In genomic region chr3:14143271-14143605, GRCh38 we compare ENCODE assay signal across 9 cellular contexts. TPM values are rescaled to one million over a fixed set of nuclear protein-coding genes. Genes with fewer than 3 reads are reported as not detected.
DNase-seq lines count a peak whose midpoint lies in the region; ATAC-seq and TF ChIP-seq lines count a peak whose summit lies in the region.
"Had no signal": no experiment of that assay in that cellular context is flagged by ENCODE, and none has a peak within 500 bp of the region (broad histone marks: within the 10 kb centered on the region; RNA-seq: fewer than 3 reads in every experiment).

No MANE protein-coding gene starts in this region.

- ATAC-seq in GM21619 (IDR thresholded peaks at IDR 0.05; ENCODE audit: unreplicated experiment) (no peak), HG03457 (IDR thresholded peaks at IDR 0.05; ENCODE audit: unreplicated experiment) (no peak), GM21737 (IDR thresholded peaks at IDR 0.05; ENCODE audit: unreplicated experiment) (no peak)

- CTCF ChIA-PET in activated naive CD4-positive, alpha-beta T cell treated with anti-CD3 and anti-CD28 coated beads for 36 hours (lab: Charles Lee), result interaction anchor here (0.8 to 1.2 kb wide), 2 partner anchors 18 to 247 kb away, joined by 3 to 4 read pairs; partner anchors contain the start of gene TMEM43

- no peaks in the 10 kb centered on the region for H3K27me3 Mint-ChIP-seq in activated naive CD4-positive, alpha-beta T cell treated with anti-CD3 and anti-CD28 coated beads for 36 hours (ENCODE audit: low read depth)

- no peak for DNase-seq in activated naive CD4-positive, alpha-beta T cell treated with anti-CD3 and anti-CD28 coated beads for 36 hours
- DNase-seq in activated naive CD4-positive, alpha-beta T cell (lab: John Stamatoyannopoulos, UW), result no peak
- DNase-seq in amniotic epithelial cell (ENCODE audit: low read depth) (peak; percentile 70), tibial nerve (ENCODE audit: low spot score in 2 of 2) (no peak)
- DNase-seq: BE2C had no signal

- H3K36me3 Mint-ChIP-seq in activated naive CD4-positive, alpha-beta T cell treated with anti-CD3 and anti-CD28 coated beads for 36 hours (ENCODE audit: low read depth), result peaks cover 23% of the 10 kb centered on the region

- H3K9ac ChIP-seq in liver (ENCODE audit: low read depth in 1 of 2, low read length in 2 of 2), result no peak overlapping the region

- TF ChIP-seq EP300 in tibial nerve (IDR thresholded peaks at IDR 0.05), result no peak

- no peak overlapping the region for H3K4me3 Mint-ChIP-seq in activated naive CD4-positive, alpha-beta T cell treated with anti-CD3 and anti-CD28 coated beads for 36 hours

- intact Hi-C loops in activated naive CD4-positive, alpha-beta T cell treated with anti-CD3 and anti-CD28 coated beads for 36 hours (cut with micrococcal nuclease), result loop anchor here (2.0 kb wide), 1 partner anchor 246 kb away; no protein-coding TSS in a partner anchor

- no peak for TF ChIP-seq RAD21 in liver (IDR thresholded peaks at IDR 0.05)

- H3K27ac Mint-ChIP-seq in activated naive CD4-positive, alpha-beta T cell treated with anti-CD3 and anti-CD28 coated beads for 36 hours, result peak overlapping the region; percentile 83

- H3K4me1 ChIP-seq in liver (ENCODE audit: control insufficient read depth in 4 of 4, insufficient read depth in 4 of 4, low read length in 3 of 4) (peaks cover 19 to 74% (median 64%) of the 10 kb centered on the region in 4 donors), tibial nerve (peaks cover 0 to 61% (median 31%) of the 10 kb centered on the region in 4 donors)
- H3K4me1 ChIP-seq: BE2C had no signal

- H3K9me3 Mint-ChIP-seq in activated naive CD4-positive, alpha-beta T cell treated with anti-CD3 and anti-CD28 coated beads for 36 hours, result no peaks in the 10 kb centered on the region

- H3K4me3 ChIP-seq in liver (ENCODE audit: low read depth in 1 of 3, low read length in 3 of 3) (no peak overlapping the region), tibial nerve (no peak overlapping the region)

- peak overlapping the region; percentile 1 to 5 for H3K27ac ChIP-seq in liver (ENCODE audit: low read depth in 1 of 2, low read length in 2 of 2)
- H3K27ac ChIP-seq in tibial nerve, result peak overlapping the region; percentile 33 to 96 (median 87)

- H3K4me1 Mint-ChIP-seq in activated naive CD4-positive, alpha-beta T cell treated with anti-CD3 and anti-CD28 coated beads for 36 hours (ENCODE audit: low read depth), result peaks cover 48% of the 10 kb centered on the region

- no peaks in the 10 kb centered on the region for H3K27me3 ChIP-seq in liver (ENCODE audit: control insufficient read depth in 4 of 4, insufficient read depth in 4 of 4, low read length in 3 of 4)
- H3K27me3 ChIP-seq in tibial nerve, result no peaks in the 10 kb centered on the region
- H3K27me3 ChIP-seq: BE2C had no signal

- TF ChIP-seq CTCF in liver (IDR thresholded peaks at IDR 0.05; ENCODE audit: low read depth, low read length, missing input control), result no peak
- no peak for TF ChIP-seq CTCF in tibial nerve (IDR thresholded peaks at IDR 0.05)

- TF ChIP-seq POLR2A in tibial nerve (IDR thresholded peaks at IDR 0.05), result no peak

- WGBS in liver, result 90% methylated on average over 4 of the region's 4 CpGs
- WGBS in tibial nerve, 2 donors, result 67 to 69% methylated on average over 4 of the region's 4 CpGs

- H3K9me3 ChIP-seq in liver (ENCODE audit: control insufficient read depth in 4 of 4, low read length in 3 of 4), result no peaks in the 10 kb centered on the region
- H3K9me3 ChIP-seq in tibial nerve, result no peaks in the 10 kb centered on the region
- H3K9me3 ChIP-seq: BE2C had no signal

- H3K36me3 ChIP-seq in liver (ENCODE audit: control insufficient read depth in 4 of 4, insufficient read depth in 3 of 4, low read depth in 1 of 4, low read length in 3 of 4), result peaks cover 3 to 20% (median 18%) of the 10 kb centered on the region in 4 donors
- H3K36me3 ChIP-seq in tibial nerve, result peaks cover 0 to 68% (median 8%) of the 10 kb centered on the region in 3 donors
- H3K36me3 ChIP-seq: BE2C had no signal

TF ChIP-seq in liver, 16 proteins besides CTCF, POLR2A, EP300 and RAD21:
- no peak for TF ChIP-seq NR2F2 (IDR thresholded peaks at IDR 0.05)
- no peak for TF ChIP-seq TAF1 (conservative IDR thresholded peaks at IDR 0.05)
TF ChIP-seq in liver: peak in this region for 0.

RNA-seq across cellular contexts. Expression of gene TMEM43, which starts 18.4 kb away (rescaled TPM):
- 10 to 100 TPM; 18.3 to 19.8 TPM for total RNA-seq in activated naive CD4-positive, alpha-beta T cell treated with anti-CD3 and anti-CD28 coated beads for 36 hours
- total RNA-seq in liver (10 to 100 TPM; 13.3 to 15.1 TPM), tibial nerve (100 to 1,000 TPM in 3 of 4 donors, 10 to 100 TPM in 1; 99.9 to 130 (median 120) TPM)
- 10 to 100 TPM in 1 of 2 donors, 1 to 10 TPM in 1; 7.4 to 13.8 TPM for polyA plus RNA-seq in liver

RNA-seq across cellular contexts. Expression of gene CHCHD4, which starts 18.6 kb away (rescaled TPM):
- total RNA-seq in activated naive CD4-positive, alpha-beta T cell treated with anti-CD3 and anti-CD28 coated beads for 36 hours, result 10 to 100 TPM; 16.2 to 17.9 TPM
- 1 to 10 TPM; 7.0 to 7.7 TPM for total RNA-seq in liver
- polyA plus RNA-seq in liver, result 10 to 100 TPM; 11.2 to 11.3 TPM
- 10 to 100 TPM; 10.7 to 17.7 (median 13.8) TPM for total RNA-seq in tibial nerve

RNA-seq across cellular contexts. Expression of gene XPC, which starts 35.2 kb away (rescaled TPM):
- total RNA-seq in activated naive CD4-positive, alpha-beta T cell treated with anti-CD3 and anti-CD28 coated beads for 36 hours, result 10 to 100 TPM; 39.0 to 39.8 TPM
- total RNA-seq in liver, result 10 to 100 TPM; 12.7 to 26.7 TPM
- 10 to 100 TPM; 12.9 to 15.4 TPM for polyA plus RNA-seq in liver
- total RNA-seq in tibial nerve, result 10 to 100 TPM; 47.7 to 77.1 (median 61.3) TPM

RNA-seq across cellular contexts. Expression of gene LSM3, which starts 35.4 kb away (rescaled TPM):
- 10 to 100 TPM; 26.1 to 26.2 TPM for total RNA-seq in activated naive CD4-positive, alpha-beta T cell treated with anti-CD3 and anti-CD28 coated beads for 36 hours
- total RNA-seq in liver (1 to 10 TPM; 3.7 to 4.3 TPM), tibial nerve (1 to 10 TPM; 4.8 to 7.9 (median 5.8) TPM)
- 10 to 100 TPM in 1 of 2 donors, 1 to 10 TPM in 1; 5.7 to 17.0 TPM for polyA plus RNA-seq in liver

Comparison
In these comparisons a context has a peak if more than half of its experiments do, and no peak if none do; other contexts are left out.
1. RNA of gene TMEM43, which starts 18.4 kb away (total RNA-seq): 99.9 to 130 TPM in tibial nerve; 18.3 to 19.8 TPM in activated naive CD4-positive, alpha-beta T cell treated with anti-CD3 and anti-CD28 coated beads for 36 hours and 13.3 to 15.1 TPM in liver; every median in the first group is over 4 times any median in the second.